Comparison of ENCODE assay signal across 10 cellular contexts in genomic region chr7:17300012-17300411, GRCh38. TPM values are rescaled to one million over a fixed set of nuclear protein-coding genes. Genes with fewer than 3 reads are reported as not detected.
A peak's percentile ranks its signal among the peaks of the same experiment; 100 is the strongest.
DNase-seq lines count a peak whose midpoint lies in the region; ATAC-seq, FAIRE-seq and TF ChIP-seq lines count a peak whose summit lies in the region.
"Had no signal": no experiment of that assay in that cellular context is flagged by ENCODE, and none has a peak within 500 bp of the region (broad histone marks: within the 10 kb centered on the region; RNA-seq: fewer than 3 reads in every experiment).

No MANE protein-coding gene starts in this region.

- DNase-seq in activated CD4-positive, alpha-beta T cell treated with anti-CD3 and anti-CD28 coated beads, Interleukin-2, amount 10 ng/mL, durations not matched to agents 7 days and 5 days: no peak
- DNase-seq in activated CD4-positive, alpha-beta T cell treated with anti-CD3 and anti-CD28 coated beads, Interleukin-2, amount 50 U/mL, for 48 hours: no peak
- no peak for DNase-seq in astrocyte of the cerebellum (ENCODE audit: low read depth)
- no peak for DNase-seq in right lobe of liver
- no peak for DNase-seq in thoracic aorta (ENCODE audit: low spot score)
- DNase-seq in NCI-H748 treated with DMSO at 0.1 percent for 48 hours (lab: John Stamatoyannopoulos, UW): no peak
- DNase-seq in HTR-8/SVneo (ENCODE audit: insufficient read length, low spot score): no peak
- DNase-seq: stimulated activated CD4-positive, alpha-beta T cell treated with anti-CD3 and anti-CD28 coated beads, Interleukin-12 subunit alpha, Interleukin-12 subunit beta, amount 100 ng/mL, for 4 hours had no signal

- ATAC-seq in right lobe of liver (no peak), thoracic aorta (ENCODE audit: insufficient number of reproducible peaks, low FRiP score, low read depth) (no peak), HG02885 (IDR thresholded peaks at IDR 0.05; ENCODE audit: poor library complexity, unreplicated experiment) (no peak)

- no peak for TF ChIP-seq POLR2A in right lobe of liver (IDR thresholded peaks at IDR 0.05)

- H3K4me1 Mint-ChIP-seq in activated CD4-positive, alpha-beta T cell treated with anti-CD3 and anti-CD28 coated beads, Interleukin-2, amount 10 ng/mL, durations not matched to agents 7 days and 5 days: peaks cover 42% of the 10 kb centered on the region

- H3K27me3 ChIP-seq in right lobe of liver (no peaks in the 10 kb centered on the region), thoracic aorta (replicated peaks; ENCODE audit: insufficient read depth) (no peaks in the 10 kb centered on the region)

- POLR2A ChIA-PET in activated CD4-positive, alpha-beta T cell treated with anti-CD3 and anti-CD28 coated beads, Interleukin-2, amount 10 ng/mL, durations not matched to agents 7 days and 5 days (lab: Charles Lee): no interaction called here

- H3K9me3 ChIP-seq in right lobe of liver (no peaks in the 10 kb centered on the region), thoracic aorta (no peaks in the 10 kb centered on the region)

- H3K36me3 ChIP-seq in right lobe of liver: no peaks in the 10 kb centered on the region
- H3K36me3 ChIP-seq in thoracic aorta: no peaks in the 10 kb centered on the region
- H3K36me3 ChIP-seq: BLaER1 had no signal

- H3K4me3 Mint-ChIP-seq in activated CD4-positive, alpha-beta T cell treated with anti-CD3 and anti-CD28 coated beads, Interleukin-2, amount 10 ng/mL, durations not matched to agents 7 days and 5 days: peak overlapping the region; percentile 93

- peak overlapping the region; percentile 92 for H3K4me3 ChIP-seq in astrocyte of the cerebellum (ENCODE audit: low read depth, low read length)
- peak overlapping the region; percentile 77 to 88 (median 86) for H3K4me3 ChIP-seq in right lobe of liver
- H3K4me3 ChIP-seq in thoracic aorta: peak overlapping the region; percentile 99

- intact Hi-C loops in right lobe of liver (cut with DNase I): loop anchor here (10.0 kb wide), 2 partner anchors 235 to 345 kb away; no protein-coding TSS in a partner anchor

- in situ Hi-C loops in astrocyte of the cerebellum (cut with HindIII; ENCODE audit: low sequenced_read_pairs): loop anchor here (25.0 kb wide), 1 partner anchor 313 kb away; no protein-coding TSS in a partner anchor

- peaks cover 15% of the 10 kb centered on the region for H3K36me3 Mint-ChIP-seq in activated CD4-positive, alpha-beta T cell treated with anti-CD3 and anti-CD28 coated beads, Interleukin-2, amount 10 ng/mL, durations not matched to agents 7 days and 5 days (ENCODE audit: low read depth)

- peak overlapping the region; percentile 95 for H3K27ac Mint-ChIP-seq in activated CD4-positive, alpha-beta T cell treated with anti-CD3 and anti-CD28 coated beads, Interleukin-2, amount 10 ng/mL, durations not matched to agents 7 days and 5 days

- CTCF ChIA-PET in activated CD4-positive, alpha-beta T cell treated with anti-CD3 and anti-CD28 coated beads, Interleukin-2, amount 10 ng/mL, durations not matched to agents 7 days and 5 days (lab: Charles Lee): interaction anchor here (1.1 kb wide), 1 partner anchor 8 kb away, joined by 4 read pairs; no protein-coding TSS in a partner anchor

- H3K27ac ChIP-seq in right lobe of liver: peak overlapping the region; percentile 88 to 96 (median 96)
- H3K27ac ChIP-seq in thoracic aorta: peak overlapping the region; percentile 90 to 93
- H3K27ac ChIP-seq: BLaER1 had no signal

- no peak for FAIRE-seq in HTR-8/SVneo (lab: Jason Lieb, UNC)

- WGBS in right lobe of liver (ENCODE audit: insufficient coverage, low coverage, low lambda C conversion rate, missing lambda C conversion rate): 0% methylated on average over 5 of the region's 5 CpGs

- H3K4me1 ChIP-seq in right lobe of liver: peaks cover 0 to 26% (median 2%) of the 10 kb centered on the region in 4 donors
- H3K4me1 ChIP-seq in thoracic aorta (ENCODE audit: control insufficient read depth in 1 of 2, low read depth in 2 of 2): peaks cover 23 to 37% of the 10 kb centered on the region in 2 donors

- TF ChIP-seq CTCF in astrocyte of the cerebellum (IDR thresholded peaks at IDR 0.05; ENCODE audit: low read depth, low read length, missing control alignments) (no peak), right lobe of liver (IDR thresholded peaks at IDR 0.05) (no peak), thoracic aorta (IDR thresholded peaks at IDR 0.05) (no peak)

- H3K27me3 Mint-ChIP-seq in activated CD4-positive, alpha-beta T cell treated with anti-CD3 and anti-CD28 coated beads, Interleukin-2, amount 10 ng/mL, durations not matched to agents 7 days and 5 days: no peaks in the 10 kb centered on the region

- H3K9me3 Mint-ChIP-seq in activated CD4-positive, alpha-beta T cell treated with anti-CD3 and anti-CD28 coated beads, Interleukin-2, amount 10 ng/mL, durations not matched to agents 7 days and 5 days: peaks cover 13% of the 10 kb centered on the region

RNA-seq across cellular contexts. Expression of gene AHR, which starts 1.6 kb away (rescaled TPM):
- 10 to 100 TPM; 31.5 to 45.4 TPM for total RNA-seq in activated CD4-positive, alpha-beta T cell treated with anti-CD3 and anti-CD28 coated beads, Interleukin-2, amount 10 ng/mL, durations not matched to agents 7 days and 5 days
- total RNA-seq in right lobe of liver (10 to 100 TPM; 31.2 to 67.9 (median 41.0) TPM), thoracic aorta (100 to 1,000 TPM; 131 to 191 TPM)
